Comparison of ENCODE assay signal across 12 cellular contexts in genomic region chr7:4748267-4748666, GRCh38. TPM values are rescaled to one million over a fixed set of nuclear protein-coding genes. Genes with fewer than 3 reads are reported as not detected.
DNase-seq lines count a peak whose midpoint lies in the region; ATAC-seq and TF ChIP-seq lines count a peak whose summit lies in the region.
"Had no signal": no experiment of that assay in that cellular context is flagged by ENCODE, and none has a peak within 500 bp of the region (broad histone marks: within the 10 kb centered on the region; RNA-seq: fewer than 3 reads in every experiment).

No MANE protein-coding gene starts in this region.

- ATAC-seq in heart right ventricle (no peak), HG03565 (IDR thresholded peaks at IDR 0.05; ENCODE audit: unreplicated experiment) (no peak)
- ATAC-seq: body of pancreas had no signal

- WGBS in heart right ventricle, 2 donors = 49% methylated on average over 6 of the region's 6 CpGs
- 55 to 77% methylated on average over 6 of the region's 6 CpGs for WGBS in transverse colon (ENCODE audit: low coverage in 1 of 2), 2 donors

- H3K27ac ChIP-seq in heart right ventricle (peak overlapping the region; percentile 53 to 97 (median 90)), brain microvascular endothelial cell (peak overlapping the region; percentile 99), transverse colon (peak overlapping the region; percentile 96 to 99 (median 98))

- no peaks in the 10 kb centered on the region for H3K9me3 ChIP-seq in heart right ventricle
- H3K9me3 ChIP-seq in transverse colon = no peaks in the 10 kb centered on the region
- H3K9me3 ChIP-seq: body of pancreas had no signal

- peaks cover 20% of the 10 kb centered on the region for H3K36me3 Mint-ChIP-seq in mesothelial cell of epicardium

- H3K4me1 Mint-ChIP-seq in mesothelial cell of epicardium = peaks cover 40% of the 10 kb centered on the region

- no peaks in the 10 kb centered on the region for H3K27me3 ChIP-seq in heart right ventricle
- H3K27me3 ChIP-seq in brain microvascular endothelial cell (replicated peaks) = no peaks in the 10 kb centered on the region
- no peaks in the 10 kb centered on the region for H3K27me3 ChIP-seq in transverse colon
- H3K27me3 ChIP-seq: body of pancreas had no signal

- TF ChIP-seq CTCF in heart right ventricle (IDR thresholded peaks at IDR 0.05) (no peak), brain microvascular endothelial cell (IDR thresholded peaks at IDR 0.05; ENCODE audit: low read depth, low read length, missing control alignments) (no peak), mesothelial cell of epicardium (IDR thresholded peaks at IDR 0.05; ENCODE audit: unreplicated experiment) (no peak), transverse colon (IDR thresholded peaks at IDR 0.05) (no peak)

- H3K27me3 Mint-ChIP-seq in mesothelial cell of epicardium (ENCODE audit: low read depth) = no peaks in the 10 kb centered on the region

- H3K27ac Mint-ChIP-seq in mesothelial cell of epicardium = peak overlapping the region; percentile 74

- DNase-seq in heart right ventricle (peak in 1 of 2 donors; percentile 51), cardiac septum (ENCODE audit: low spot score) (no peak), brain microvascular endothelial cell (no peak), mesothelial cell of epicardium (ENCODE audit: low spot score in 2 of 2, unreplicated experiment in 2 of 2) (no peak), transverse colon (no peak), amygdala (lab: John Stamatoyannopoulos, UW) (no peak)
- no peak for DNase-seq in effector CD4-positive, alpha-beta T cell
- DNase-seq: AML-193, body of pancreas, Kasumi-1 had no signal

- no peak for TF ChIP-seq EP300 in transverse colon (IDR thresholded peaks at IDR 0.05; ENCODE audit: low read depth)

- H3K36me3 ChIP-seq in heart right ventricle (peaks cover 0 to 25% (median 3%) of the 10 kb centered on the region in 9 donors), brain microvascular endothelial cell (replicated peaks) (peaks cover 13% of the 10 kb centered on the region), transverse colon (no peaks in the 10 kb centered on the region)

- no peaks in the 10 kb centered on the region for H3K9me3 Mint-ChIP-seq in mesothelial cell of epicardium
- H3K9me3 Mint-ChIP-seq: neural crest cell had no signal

- intact Hi-C loops in heart right ventricle (cut with DNase I) (loop anchor here in 5 of 10 donors (5.0 to 10.0 kb wide), 4 partner anchors 41 to 106 kb away; partner anchors contain the start of gene FOXK1 (in 3 of the 5)), cardiac septum (cut with DNase I) (no loop called here), transverse colon (cut with DNase I; ENCODE audit: low total_unique reads) (loop anchor here (5.0 kb wide), 1 partner anchor 66 kb away; the partner anchor contains the start of gene FOXK1)

- no peak overlapping the region for H3K4me3 Mint-ChIP-seq in mesothelial cell of epicardium

- H3K4me1 ChIP-seq in heart right ventricle (peaks cover 16 to 67% (median 61%) of the 10 kb centered on the region in 9 donors), transverse colon (peaks cover 27 to 54% (median 47%) of the 10 kb centered on the region in 4 donors)

- TF ChIP-seq POLR2A in transverse colon (IDR thresholded peaks at IDR 0.05) = no peak

- in situ Hi-C loops in brain microvascular endothelial cell (cut with HindIII; ENCODE audit: low pct_ligation_motif_present, low sequenced_read_pairs) = no loop called here
- in situ Hi-C loops in transverse colon (cut with MboI; ENCODE audit: low pct_ligation_motif_present in 1 of 4, low pct_unique_long_range_greater_than_20kb in 1 of 4, low sequenced_read_pairs in 3 of 4) = loop anchor here in 1 of 4 donors (10.0 kb wide), 1 partner anchor 63 kb away; the partner anchor contains the start of gene FOXK1

- no peak overlapping the region for H3K4me3 ChIP-seq in heart right ventricle
- H3K4me3 ChIP-seq in brain microvascular endothelial cell (ENCODE audit: low read depth, low read length) = no peak overlapping the region
- H3K4me3 ChIP-seq in transverse colon = no peak overlapping the region
- H3K4me3 ChIP-seq: body of pancreas had no signal

RNA-seq across cellular contexts. Expression of gene AP5Z1, which starts 27.2 kb away (rescaled TPM):
- total RNA-seq in heart right ventricle = 10 to 100 TPM in 7 of 10 donors, 1 to 10 TPM in 3; 8.5 to 16.7 (median 12.4) TPM
- polyA plus RNA-seq in heart right ventricle = 10 to 100 TPM; 20.0 to 30.9 TPM
- 15.9 TPM for total RNA-seq in cardiac septum
- total RNA-seq in mesothelial cell of epicardium = 35.6 to 40.9 TPM (median 36.2 TPM) in 3 replicates
- total RNA-seq in transverse colon = 100 to 1,000 TPM in 1 of 4 donors, 10 to 100 TPM in 3; 36.6 to 111 (median 44.5) TPM
